ENCODE assay signal across 13 cellular contexts in genomic region chr4:41384992-41385391, GRCh38.
DNase-seq lines count a peak whose midpoint lies in the region; ATAC-seq, FAIRE-seq and TF ChIP-seq lines count a peak whose summit lies in the region.
"Had no signal": no experiment of that assay in that cellular context is flagged by ENCODE, and none has a peak within 500 bp of the region (broad histone marks: within the 10 kb centered on the region; RNA-seq: fewer than 3 reads in every experiment).

No MANE protein-coding gene starts in this region.

- no peak overlapping the region for H2AFZ ChIP-seq in HepG2 (ENCODE audit: low read length)

- TF ChIP-seq EP300 in HepG2 (IDR thresholded peaks at IDR 0.05; ENCODE audit: low read depth in 2 of 2, low read length in 2 of 2) (no peak), HepG2 (CRISPR knock-in tag; IDR thresholded peaks at IDR 0.05; ENCODE audit: borderline replicate concordance) (no peak)

- H2BK120ac ChIP-seq in mesendoderm (ENCODE audit: low read depth, low read length), result no peak overlapping the region

- H3K27ac ChIP-seq in liver (ENCODE audit: low read depth in 1 of 2, low read length in 2 of 2) (no peak overlapping the region), HepG2 (ENCODE audit: extremely low read length, insufficient read depth, low read length) (no peak overlapping the region), mesendoderm (ENCODE audit: low read depth, low read length) (no peak overlapping the region), aorta (ENCODE audit: low read depth in 1 of 2, low read length in 2 of 2) (no peak overlapping the region)

- H3K9ac ChIP-seq in liver (ENCODE audit: low read depth in 1 of 2, low read length in 2 of 2) (no peak overlapping the region), HepG2 (ENCODE audit: insufficient read depth, low read depth, low read length) (no peak overlapping the region), mesendoderm (ENCODE audit: low read length) (no peak overlapping the region)

- TF ChIP-seq RAD21 in liver (IDR thresholded peaks at IDR 0.05) (peak; percentile 28 to 52), HepG2 (CRISPR knock-in tag; IDR thresholded peaks at IDR 0.05) (no peak)

- DNase-seq in HepG2 (ENCODE audit: low spot score) (no peak), foreskin fibroblast (peak; percentile 18 to 54), mesendoderm (peak; percentile 34), aorta (peak; percentile 60 to 83), HTR-8/SVneo (ENCODE audit: insufficient read length, low spot score) (no peak), HK-2 (ENCODE audit: unreplicated experiment) (no peak)
- DNase-seq: activated CD8-positive, alpha-beta memory T cell treated with anti-CD3 and anti-CD28 coated beads, Interleukin-2, amount 50 U/mL, for 48 hours; activated naive CD8-positive, alpha-beta T cell treated with anti-CD3 and anti-CD28 coated beads, Interleukin-2, amount 10 ng/mL, durations not matched to agents 7 days and 5 days; DMS79; midbrain; NCI-H1930 had no signal

- H3K4me2 ChIP-seq in HepG2 (ENCODE audit: low read depth, low read length), result no peak overlapping the region
- H3K4me2 ChIP-seq in mesendoderm (ENCODE audit: low read length), result no peak overlapping the region

- in situ Hi-C loops in HepG2 (cut with HindIII; ENCODE audit: extremely low pct_ligation_motif_present, low pct_unique_long_range_greater_than_20kb), result no loop called here

- FAIRE-seq in HepG2 (lab: Jason Lieb, UNC) (no peak), HTR-8/SVneo (lab: Jason Lieb, UNC) (no peak)

- CTCF ChIA-PET in HepG2 (lab: Yijun Ruan, JAX; ENCODE audit: low intra/inter-chr PET ratio, low total read pairs), result no interaction called here

- no peak overlapping the region for H3K23ac ChIP-seq in mesendoderm (ENCODE audit: low read length)

- BruUV-seq in HepG2 (replicated peaks; lab: Mats Ljungman, UMichigan), result no TSS peak

- no peak overlapping the region for H3K18ac ChIP-seq in mesendoderm (ENCODE audit: low read length)

- H3K79me1 ChIP-seq in mesendoderm (ENCODE audit: low read length), result no peaks in the 10 kb centered on the region

- ATAC-seq in HepG2 (no peak), aorta (ENCODE audit: low FRiP score) (no peak), GM19397 (IDR thresholded peaks at IDR 0.05; ENCODE audit: unreplicated experiment) (no peak)

- H3K9me3 ChIP-seq in liver (ENCODE audit: control insufficient read depth in 4 of 4, low read length in 3 of 4), result no peaks in the 10 kb centered on the region
- H3K9me3 ChIP-seq in HepG2 (ENCODE audit: low read length), result no peaks in the 10 kb centered on the region
- H3K9me3 ChIP-seq in aorta (ENCODE audit: control insufficient read depth, low read length), result no peaks in the 10 kb centered on the region

- POLR2A ChIA-PET in HepG2 (lab: Yijun Ruan, JAX), result no interaction called here

- no peak for TF ChIP-seq POLR2A in HepG2 (IDR thresholded peaks at IDR 0.05; ENCODE audit: insufficient read depth in 1 of 2, low read depth in 2 of 2, low read length in 2 of 2)

- no peaks in the 10 kb centered on the region for H3K27me3 ChIP-seq in liver (ENCODE audit: control insufficient read depth in 4 of 4, insufficient read depth in 4 of 4, low read length in 3 of 4)
- H3K27me3 ChIP-seq in HepG2 (ENCODE audit: control insufficient read depth in 1 of 2, insufficient read depth in 2 of 2, low read length in 2 of 2), result no peaks in the 10 kb centered on the region
- no peaks in the 10 kb centered on the region for H3K27me3 ChIP-seq in mesendoderm (ENCODE audit: insufficient read depth, low read length, poor library complexity)
- H3K27me3 ChIP-seq in aorta (ENCODE audit: control insufficient read depth in 1 of 2, insufficient read depth in 2 of 2, low read length in 1 of 2), result no peaks in the 10 kb centered on the region

- WGBS in liver, result 53% methylated on average over 1 of the region's 1 CpG
- WGBS in HepG2 (ENCODE audit: low lambda C conversion rate), result 0% methylated on average over 1 of the region's 1 CpG
- no CpG with 5 or more reads among the region's 1 CpG for WGBS in mesendoderm (ENCODE audit: extremely low coverage, insufficient coverage, low lambda C conversion rate)
- 54 to 59% methylated on average over 1 of the region's 1 CpG for WGBS in aorta, 2 donors

- intact Hi-C loops in HepG2 (cut with micrococcal nuclease; ENCODE audit: unreplicated experiment) (no loop called here), aorta (cut with DNase I) (no loop called here)

- H2BK15ac ChIP-seq in mesendoderm (replicated peaks; ENCODE audit: low read depth), result no peak overlapping the region

- no peak overlapping the region for H2AK5ac ChIP-seq in mesendoderm (ENCODE audit: low read length)

- H4K8ac ChIP-seq in mesendoderm (ENCODE audit: low read depth, low read length), result no peak overlapping the region

- no peak for TF ChIP-seq CTCF in liver (IDR thresholded peaks at IDR 0.05; ENCODE audit: low read depth, low read length, missing input control)
- no peak for TF ChIP-seq CTCF in HepG2 (CRISPR knock-in tag; IDR thresholded peaks at IDR 0.05)
- TF ChIP-seq CTCF in foreskin fibroblast (IDR thresholded peaks at IDR 0.05; ENCODE audit: low read depth, low read length), result no peak

- no peaks in the 10 kb centered on the region for H3K36me3 ChIP-seq in liver (ENCODE audit: control insufficient read depth in 4 of 4, insufficient read depth in 3 of 4, low read depth in 1 of 4, low read length in 3 of 4)
- no peaks in the 10 kb centered on the region for H3K36me3 ChIP-seq in HepG2 (replicated peaks in 1 of 2; ENCODE audit: control insufficient read depth in 1 of 2, insufficient read depth in 2 of 2, low read length in 2 of 2)
- no peaks in the 10 kb centered on the region for H3K36me3 ChIP-seq in mesendoderm (ENCODE audit: control insufficient read depth, insufficient read depth, low read length)
- H3K36me3 ChIP-seq in aorta (ENCODE audit: control insufficient read depth in 1 of 2, insufficient read depth in 2 of 2, low read length in 1 of 2), result no peaks in the 10 kb centered on the region

- H3K4me3 ChIP-seq in liver (ENCODE audit: low read depth in 1 of 3, low read length in 3 of 3) (no peak overlapping the region), HepG2 (replicated peaks in 1 of 3; ENCODE audit: insufficient read depth in 1 of 3, low read depth in 2 of 3, low read length in 3 of 3) (no peak overlapping the region), foreskin fibroblast (ENCODE audit: low read depth in 1 of 2, low read length in 2 of 2) (no peak overlapping the region), mesendoderm (ENCODE audit: low read length) (no peak overlapping the region), aorta (ENCODE audit: low read length in 2 of 2) (no peak overlapping the region)

- H3K4me1 ChIP-seq in liver (ENCODE audit: control insufficient read depth in 4 of 4, insufficient read depth in 4 of 4, low read length in 3 of 4), result peaks cover 0 to 7% (median 4%) of the 10 kb centered on the region in 4 donors
- no peaks in the 10 kb centered on the region for H3K4me1 ChIP-seq in HepG2 (ENCODE audit: insufficient read depth, low read length)
- no peaks in the 10 kb centered on the region for H3K4me1 ChIP-seq in mesendoderm (ENCODE audit: control insufficient read depth, low read depth, low read length)
- peaks cover 8 to 17% of the 10 kb centered on the region in 2 donors for H3K4me1 ChIP-seq in aorta (ENCODE audit: control insufficient read depth in 1 of 2, insufficient read depth in 2 of 2, low read length in 2 of 2)

- no peak overlapping the region for H2BK5ac ChIP-seq in mesendoderm (ENCODE audit: low read length)

- H4K20me1 ChIP-seq in HepG2 (ENCODE audit: insufficient read depth, low read length), result no peaks in the 10 kb centered on the region

- H3K79me2 ChIP-seq in HepG2 (ENCODE audit: insufficient read depth, low read length) (no peaks in the 10 kb centered on the region), mesendoderm (ENCODE audit: control insufficient read depth, insufficient read depth, low read length) (no peaks in the 10 kb centered on the region)

- H3K4ac ChIP-seq in mesendoderm (ENCODE audit: low read depth, low read length), result no peak overlapping the region

- H4K5ac ChIP-seq in mesendoderm (ENCODE audit: low read length), result no peak overlapping the region

- no peak overlapping the region for H3K56ac ChIP-seq in mesendoderm (ENCODE audit: low read length)

TF ChIP-seq in liver, 16 proteins besides CTCF, POLR2A, EP300 and RAD21 (continues in another document):
- TF ChIP-seq SP1 (IDR thresholded peaks at IDR 0.05) (peak; percentile 26), NR2F2 (IDR thresholded peaks at IDR 0.05) (peak; percentile 76), FOXA1 (IDR thresholded peaks at IDR 0.05) (no peak)

TF ChIP-seq in HepG2, 621 proteins besides CTCF, POLR2A, EP300 and RAD21 (continues in another document):
- TF ChIP-seq, protein P1, sequence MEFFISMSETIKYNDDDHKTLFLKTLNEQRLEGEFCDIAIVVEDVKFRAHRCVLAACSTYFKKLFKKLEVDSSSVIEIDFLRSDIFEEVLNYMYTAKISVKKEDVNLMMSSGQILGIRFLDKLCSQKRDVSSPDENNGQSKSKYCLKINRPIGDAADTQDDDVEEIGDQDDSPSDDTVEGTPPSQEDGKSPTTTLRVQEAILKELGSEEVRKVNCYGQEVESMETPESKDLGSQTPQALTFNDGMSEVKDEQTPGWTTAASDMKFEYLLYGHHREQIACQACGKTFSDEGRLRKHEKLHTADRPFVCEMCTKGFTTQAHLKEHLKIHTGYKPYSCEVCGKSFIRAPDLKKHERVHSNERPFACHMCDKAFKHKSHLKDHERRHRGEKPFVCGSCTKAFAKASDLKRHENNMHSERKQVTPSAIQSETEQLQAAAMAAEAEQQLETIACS (CRISPR knock-in tag; IDR thresholded peaks at IDR 0.05), result no peak
- no peak for TF ChIP-seq SMAD3 (CRISPR knock-in tag; IDR thresholded peaks at IDR 0.05)
- TF ChIP-seq IRX3 (CRISPR knock-in tag; IDR thresholded peaks at IDR 0.05; ENCODE audit: borderline replicate concordance, low read depth), result no peak
- no peak for TF ChIP-seq ZBTB7A (CRISPR knock-in tag; IDR thresholded peaks at IDR 0.05)
- TF ChIP-seq, protein P2, sequence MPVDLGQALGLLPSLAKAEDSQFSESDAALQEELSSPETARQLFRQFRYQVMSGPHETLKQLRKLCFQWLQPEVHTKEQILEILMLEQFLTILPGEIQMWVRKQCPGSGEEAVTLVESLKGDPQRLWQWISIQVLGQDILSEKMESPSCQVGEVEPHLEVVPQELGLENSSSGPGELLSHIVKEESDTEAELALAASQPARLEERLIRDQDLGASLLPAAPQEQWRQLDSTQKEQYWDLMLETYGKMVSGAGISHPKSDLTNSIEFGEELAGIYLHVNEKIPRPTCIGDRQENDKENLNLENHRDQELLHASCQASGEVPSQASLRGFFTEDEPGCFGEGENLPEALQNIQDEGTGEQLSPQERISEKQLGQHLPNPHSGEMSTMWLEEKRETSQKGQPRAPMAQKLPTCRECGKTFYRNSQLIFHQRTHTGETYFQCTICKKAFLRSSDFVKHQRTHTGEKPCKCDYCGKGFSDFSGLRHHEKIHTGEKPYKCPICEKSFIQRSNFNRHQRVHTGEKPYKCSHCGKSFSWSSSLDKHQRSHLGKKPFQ (CRISPR knock-in tag; IDR thresholded peaks at IDR 0.05; ENCODE audit: insufficient replicate concordance), result no peak
- no peak for TF ChIP-seq ZNF496 (CRISPR knock-in tag; IDR thresholded peaks at IDR 0.05; ENCODE audit: insufficient replicate concordance)
- TF ChIP-seq ZNF24 (IDR thresholded peaks at IDR 0.05), result no peak

Comparison
In these comparisons a context has a peak if more than half of its experiments do, and no peak if none do; other contexts are left out.
1. DNase-seq: peak in foreskin fibroblast (2 of 2), mesendoderm (single experiment) and aorta (2 of 2); none in HepG2 (single experiment), HTR-8/SVneo (single experiment) and HK-2 (single experiment).